In the genomic region with DNA sequence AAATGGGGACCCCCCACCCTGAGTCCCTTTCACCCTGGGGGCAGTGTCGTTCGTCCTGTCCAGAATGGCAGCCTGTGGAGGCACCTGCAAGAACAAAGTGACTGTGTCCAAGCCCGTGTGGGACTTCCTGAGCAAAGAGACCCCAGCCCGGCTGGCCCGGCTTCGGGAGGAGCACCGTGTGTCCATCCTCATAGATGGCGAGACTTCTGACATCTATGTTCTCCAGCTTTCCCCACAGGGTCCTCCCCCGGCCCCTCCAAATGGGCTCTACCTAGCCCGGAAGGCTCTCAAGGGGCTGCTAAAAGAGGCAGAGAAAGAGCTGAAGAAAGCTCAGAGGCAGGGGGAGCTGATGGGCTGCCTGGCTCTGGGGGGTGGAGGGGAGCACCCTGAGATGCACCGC, we compare ENCODE assay signal across 12 cellular contexts. TPM values are rescaled to one million over a fixed set of nuclear protein-coding genes. Genes with fewer than 3 reads are reported as not detected.
"Had no signal": no experiment of that assay in that cellular context is flagged by ENCODE, and none has a peak within 500 bp of the region (broad histone marks: within the 10 kb centered on the region; RNA-seq: fewer than 3 reads in every experiment).

No MANE protein-coding gene starts in this region.

- H3K36me3 ChIP-seq: pancreas had no signal

- ATAC-seq: activated CD8-positive, alpha-beta memory T cell treated with anti-CD3 and anti-CD28 coated beads, Interleukin-2, amount 10 ng/mL, durations not matched to agents 7 days and 5 days; activated T-cell treated with anti-CD3 and anti-CD28 coated beads, Interleukin-2, amount 50 U/mL, for 4 hours; left lung; pancreas had no signal

- H3K27me3 ChIP-seq: ascending aorta, pancreas had no signal

- H3K9me3 ChIP-seq: ascending aorta, left lung, pancreas, transverse colon had no signal

- H3K4me3 ChIP-seq: left lung, pancreas, transverse colon had no signal

- H3K27ac ChIP-seq: left lung, pancreas had no signal

- H3K4me3 Mint-ChIP-seq: activated CD8-positive, alpha-beta memory T cell treated with anti-CD3 and anti-CD28 coated beads, Interleukin-2, amount 10 ng/mL, durations not matched to agents 7 days and 5 days had no signal

- H3K27ac Mint-ChIP-seq: activated CD8-positive, alpha-beta memory T cell treated with anti-CD3 and anti-CD28 coated beads, Interleukin-2, amount 10 ng/mL, durations not matched to agents 7 days and 5 days had no signal

- H3K9me3 Mint-ChIP-seq: activated T-cell treated with anti-CD3 and anti-CD28 coated beads, Interleukin-2, amount 50 U/mL, for 4 hours had no signal

- DNase-seq: activated CD4-positive, alpha-beta T cell treated with anti-CD3 and anti-CD28 coated beads, Interleukin-2, amount 50 U/mL, for 4 hours; activated CD4-positive, CD25-positive, alpha-beta regulatory T cell; activated CD8-positive, alpha-beta memory T cell treated with anti-CD3 and anti-CD28 coated beads, Interleukin-2, amount 10 ng/mL, durations not matched to agents 7 days and 5 days; activated gamma-delta T cell treated with Interleukin-2 at 50 U/mL for 16 hours; activated T-cell treated with anti-CD3 and anti-CD28 coated beads, Interleukin-2, amount 50 U/mL, for 4 hours; foreskin melanocyte; left lung; mesenchymal stem cell; pancreas; T-helper 1 cell; transverse colon had no signal

RNA-seq across cellular contexts. Expression of gene KIF5A, which starts 57.0 kb away (rescaled TPM):
- total RNA-seq: ascending aorta had no signal
